18 cellular contexts compared by ENCODE assay signal in the genomic region with DNA sequence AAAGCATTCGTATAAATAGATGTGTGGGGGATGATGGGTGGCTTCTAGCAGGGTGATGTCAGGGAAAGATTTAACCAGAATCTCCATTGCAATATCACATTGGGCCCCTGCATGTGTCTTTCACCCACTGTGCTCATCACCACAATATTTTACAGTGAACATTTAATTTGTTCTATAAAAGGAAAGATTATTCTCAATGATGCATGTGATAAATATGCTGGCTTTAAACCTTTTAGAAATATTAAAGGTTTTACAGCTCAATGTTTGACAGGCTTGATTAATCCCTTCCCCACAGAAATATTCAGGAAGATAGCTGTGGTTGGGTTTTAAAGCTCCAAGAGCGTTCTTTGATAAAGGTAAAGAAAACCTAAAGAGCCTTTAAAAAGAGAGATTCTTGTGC.
A peak's percentile ranks its signal among the peaks of the same experiment; 100 is the strongest.
DNase-seq lines count a peak whose midpoint lies in the region; ATAC-seq and TF ChIP-seq lines count a peak whose summit lies in the region.
"Had no signal": no experiment of that assay in that cellular context is flagged by ENCODE, and none has a peak within 500 bp of the region (broad histone marks: within the 10 kb centered on the region; RNA-seq: fewer than 3 reads in every experiment).

No MANE protein-coding gene starts in this region.

- intact Hi-C loops in left cardiac atrium (cut with DNase I) (no loop called here), left lung (cut with DNase I) (no loop called here)

- no peaks in the 10 kb centered on the region for H3K27me3 ChIP-seq in ectodermal cell (ENCODE audit: control insufficient read depth, insufficient read depth, low read length, poor library complexity, severe bottlenecking)
- H3K27me3 ChIP-seq in neural progenitor cell = no peaks in the 10 kb centered on the region
- no peaks in the 10 kb centered on the region for H3K27me3 ChIP-seq in left lung
- H3K27me3 ChIP-seq: BLaER1 had no signal

- H3K4me3 Mint-ChIP-seq in neural progenitor cell = peak overlapping the region; percentile 9
- H3K4me3 Mint-ChIP-seq: CD14-positive monocyte; CD4-positive, alpha-beta memory T cell; HFFc6 had no signal

- no peaks in the 10 kb centered on the region for H4K20me1 ChIP-seq in neural progenitor cell (ENCODE audit: low read depth)
- H4K20me1 ChIP-seq: BLaER1 had no signal

- no peak for TF ChIP-seq CTCF in neural progenitor cell (IDR thresholded peaks at IDR 0.05)
- no peak for TF ChIP-seq CTCF in retinal pigment epithelial cell (conservative IDR thresholded peaks at IDR 0.05; ENCODE audit: low read depth, low read length)
- TF ChIP-seq CTCF in left lung (IDR thresholded peaks at IDR 0.05) = no peak

- no peaks in the 10 kb centered on the region for H3K36me3 Mint-ChIP-seq in neural progenitor cell
- H3K36me3 Mint-ChIP-seq: CD14-positive monocyte; CD4-positive, alpha-beta memory T cell had no signal

- H3K4me1 Mint-ChIP-seq in neural progenitor cell = peaks cover 38% of the 10 kb centered on the region
- H3K4me1 Mint-ChIP-seq: CD14-positive monocyte; CD4-positive, alpha-beta memory T cell had no signal

- no peaks in the 10 kb centered on the region for H3K36me3 ChIP-seq in ectodermal cell (ENCODE audit: control insufficient read depth, insufficient read depth, low read length)
- no peaks in the 10 kb centered on the region for H3K36me3 ChIP-seq in neural progenitor cell
- no peaks in the 10 kb centered on the region for H3K36me3 ChIP-seq in left lung
- H3K36me3 ChIP-seq: BLaER1 had no signal

- H3K9me3 ChIP-seq in ectodermal cell (ENCODE audit: control insufficient read depth, low read length) (no peaks in the 10 kb centered on the region), neural progenitor cell (ENCODE audit: low read depth) (no peaks in the 10 kb centered on the region), left lung (no peaks in the 10 kb centered on the region)
- H3K9me3 ChIP-seq: BLaER1 had no signal

- no peak overlapping the region for H3K9ac ChIP-seq in neural progenitor cell
- H3K9ac ChIP-seq: BLaER1 had no signal

- 92 to 94% methylated on average over 1 of the region's 2 CpGs for WGBS in ectodermal cell, 2 experiments

- no peaks in the 10 kb centered on the region for H3K9me3 Mint-ChIP-seq in neural progenitor cell
- H3K9me3 Mint-ChIP-seq: CD4-positive, alpha-beta memory T cell had no signal

- no peaks in the 10 kb centered on the region for H3K79me2 ChIP-seq in neural progenitor cell (ENCODE audit: low read depth)

- peak overlapping the region; percentile 55 for H3K4me2 ChIP-seq in neural progenitor cell
- H3K4me2 ChIP-seq: BLaER1 had no signal

- H3K27ac ChIP-seq in ectodermal cell (ENCODE audit: insufficient read depth, low read depth, low read length, poor library complexity, severe bottlenecking) (peak overlapping the region; percentile 38), neural progenitor cell (no peak overlapping the region), left lung (no peak overlapping the region)
- H3K27ac ChIP-seq: BLaER1 had no signal

- DNase-seq in M059J (ENCODE audit: low read depth) (peak; percentile 6), neural progenitor cell (ENCODE audit: low spot score) (no peak), retinal pigment epithelial cell (ENCODE audit: low read depth) (peak; percentile 19), HuH-7.5 (ENCODE audit: low spot score) (no peak), left cardiac atrium (no peak), left lung (no peak)
- DNase-seq: 8988T; Calu3; CD4-positive, alpha-beta memory T cell; DMS79 treated with DMSO at 0.1 percent for 48 hours; GOT3; H7; HFFc6 had no signal

- H3K4me3 ChIP-seq in ectodermal cell (ENCODE audit: insufficient read depth, low read depth, low read length) (no peak overlapping the region), neural progenitor cell (no peak overlapping the region), retinal pigment epithelial cell (ENCODE audit: low read length) (no peak overlapping the region), left lung (no peak overlapping the region)
- H3K4me3 ChIP-seq: BLaER1, GM12878 had no signal

- peak overlapping the region; percentile 95 for H3K27ac Mint-ChIP-seq in neural progenitor cell
- H3K27ac Mint-ChIP-seq: CD14-positive monocyte; CD4-positive, alpha-beta memory T cell; HFFc6 had no signal

- peaks cover 10% of the 10 kb centered on the region for H3K4me1 ChIP-seq in ectodermal cell (ENCODE audit: control insufficient read depth, insufficient read depth, low read length)
- peaks cover 31% of the 10 kb centered on the region for H3K4me1 ChIP-seq in neural progenitor cell
- no peaks in the 10 kb centered on the region for H3K4me1 ChIP-seq in left lung
- H3K4me1 ChIP-seq: BLaER1 had no signal

- H3K27me3 Mint-ChIP-seq in neural progenitor cell (ENCODE audit: insufficient read depth, low read depth) = peaks cover 4% of the 10 kb centered on the region

- H2AFZ ChIP-seq in neural progenitor cell (replicated peaks) = peak overlapping the region; percentile 8

- peaks cover 7% of the 10 kb centered on the region for H3F3A ChIP-seq in neural progenitor cell (ENCODE audit: low read depth)

- no peak for ATAC-seq in left cardiac atrium
- no peak for ATAC-seq in left lung
- ATAC-seq: GM12878, HCT116 had no signal

Comparison
In these comparisons a context has a peak if more than half of its experiments do, and no peak if none do; other contexts are left out.
1. DNase-seq: peak in M059J (single experiment) and retinal pigment epithelial cell (single experiment); none in neural progenitor cell (single experiment), HuH-7.5 (single experiment), left cardiac atrium (single experiment) and left lung (0 of 2).